23 cellular contexts compared by ENCODE assay signal in the genomic region with DNA sequence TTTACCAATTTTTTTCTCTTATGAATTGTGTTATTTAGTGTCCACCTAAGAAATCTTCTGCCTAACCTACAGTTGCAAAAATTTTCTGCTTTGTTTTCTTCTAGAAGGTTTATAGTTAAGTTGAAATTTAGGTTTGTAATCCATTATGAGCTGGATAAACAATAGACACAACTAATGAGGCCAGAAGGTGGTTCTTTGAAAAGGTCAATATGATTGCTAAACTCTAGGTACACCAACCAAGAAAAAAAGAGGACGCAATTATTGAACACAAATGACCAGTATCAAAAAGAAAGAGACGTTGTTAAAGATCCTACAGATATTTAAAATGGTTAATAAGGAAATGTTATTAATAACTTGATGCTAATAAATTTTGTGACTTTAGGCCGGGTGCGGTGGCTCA. TPM values are rescaled to one million over a fixed set of nuclear protein-coding genes. Genes with fewer than 3 reads are reported as not detected.
DNase-seq lines count a peak whose midpoint lies in the region; ATAC-seq and TF ChIP-seq lines count a peak whose summit lies in the region.
"Had no signal": no experiment of that assay in that cellular context is flagged by ENCODE, and none has a peak within 500 bp of the region (broad histone marks: within the 10 kb centered on the region; RNA-seq: fewer than 3 reads in every experiment).

No MANE protein-coding gene starts in this region.

- no peak overlapping the region for H3K4me2 ChIP-seq in GM23338
- H3K4me2 ChIP-seq: BLaER1 had no signal

- H3K9me2 ChIP-seq in GM23338 (ENCODE audit: insufficient read depth): no peaks in the 10 kb centered on the region

- peaks cover 72% of the 10 kb centered on the region for H3K36me3 ChIP-seq in GM23338 (ENCODE audit: insufficient read depth)

- intact Hi-C loops in activated T-helper 2 cell treated with anti-CD3 and anti-CD28 coated beads, Interferon-gamma antibody, Interleukin-2, Interleukin-4, amounts not matched to agents 10 μg/mL and 5 μg/mL and 100 μg/mL, durations not matched to agents 14 hours and 24 hours and 36 hours (cut with micrococcal nuclease): no loop called here

- no peak for DNase-seq in activated naive CD4-positive, alpha-beta T cell treated with anti-CD3 and anti-CD28 coated beads, Interleukin-2, amount 50 U/mL, for 16 hours
- DNase-seq in GM23338 (ENCODE audit: low spot score) (no peak), left lobe of liver (ENCODE audit: low spot score) (no peak), COLO829 (ENCODE audit: low spot score) (no peak)
- no peak for DNase-seq in activated T-helper 2 cell treated with anti-CD3 and anti-CD28 coated beads, Interferon-gamma antibody, Interleukin-2, Interleukin-4, amounts not matched to agents 10 μg/mL and 5 μg/mL and 100 μg/mL, durations not matched to agents 14 hours and 24 hours and 36 hours (ENCODE audit: low spot score)
- DNase-seq: 8988T; ACHN; BE2C; C1 segment of cervical spinal cord; Caco-2; Calu3; CD4-positive, alpha-beta memory T cell; CD4-positive, CD25-positive, alpha-beta regulatory T cell; CD8-positive, alpha-beta memory T cell; DMS79 treated with DMSO at 0.1 percent for 48 hours; GF-D8 had no signal

- H3K4me3 Mint-ChIP-seq in activated naive CD4-positive, alpha-beta T cell treated with anti-CD3 and anti-CD28 coated beads, Interleukin-2, amount 50 U/mL, for 24 hours: no peak overlapping the region
- no peak overlapping the region for H3K4me3 Mint-ChIP-seq in GM23338
- H3K4me3 Mint-ChIP-seq in activated T-helper 2 cell treated with anti-CD3 and anti-CD28 coated beads, Interferon-gamma antibody, Interleukin-2, Interleukin-4, amounts not matched to agents 10 μg/mL and 5 μg/mL and 100 μg/mL, durations not matched to agents 14 hours and 24 hours and 36 hours (ENCODE audit: low read depth): no peak overlapping the region
- H3K4me3 Mint-ChIP-seq: CD14-positive monocyte; CD4-positive, alpha-beta memory T cell; CD4-positive, CD25-positive, alpha-beta regulatory T cell; CD8-positive, alpha-beta memory T cell had no signal

- no peaks in the 10 kb centered on the region for H3K9me3 Mint-ChIP-seq in activated naive CD4-positive, alpha-beta T cell treated with anti-CD3 and anti-CD28 coated beads, Interleukin-2, amount 50 U/mL, for 24 hours
- H3K9me3 Mint-ChIP-seq in GM23338: no peaks in the 10 kb centered on the region
- H3K9me3 Mint-ChIP-seq in activated T-helper 2 cell treated with anti-CD3 and anti-CD28 coated beads, Interferon-gamma antibody, Interleukin-2, Interleukin-4, amounts not matched to agents 10 μg/mL and 5 μg/mL and 100 μg/mL, durations not matched to agents 14 hours and 24 hours and 36 hours: no peaks in the 10 kb centered on the region
- H3K9me3 Mint-ChIP-seq: CD14-positive monocyte; CD4-positive, alpha-beta memory T cell; CD4-positive, CD25-positive, alpha-beta regulatory T cell; CD8-positive, alpha-beta memory T cell had no signal

- peak overlapping the region; percentile 61 for H3K27ac Mint-ChIP-seq in activated naive CD4-positive, alpha-beta T cell treated with anti-CD3 and anti-CD28 coated beads, Interleukin-2, amount 50 U/mL, for 24 hours
- 0 out of 2 replicates have a peak overlapping the region, but pooled peaks have one; percentile 38 for H3K27ac Mint-ChIP-seq in GM23338
- peak overlapping the region; percentile 9 for H3K27ac Mint-ChIP-seq in activated T-helper 2 cell treated with anti-CD3 and anti-CD28 coated beads, Interferon-gamma antibody, Interleukin-2, Interleukin-4, amounts not matched to agents 10 μg/mL and 5 μg/mL and 100 μg/mL, durations not matched to agents 14 hours and 24 hours and 36 hours
- H3K27ac Mint-ChIP-seq: CD4-positive, CD25-positive, alpha-beta regulatory T cell had no signal

- H3K4me1 ChIP-seq in GM23338 (ENCODE audit: insufficient read depth): no peaks in the 10 kb centered on the region
- H3K4me1 ChIP-seq: BE2C, BLaER1, Caco-2 had no signal

- peaks cover 16% of the 10 kb centered on the region; the same call in 1 of the 2 replicates for H4K20me1 ChIP-seq in GM23338 (replicated peaks; ENCODE audit: insufficient read depth)

- no peaks in the 10 kb centered on the region for H3K27me3 ChIP-seq in GM23338 (ENCODE audit: insufficient read depth)
- H3K27me3 ChIP-seq: BE2C, BLaER1 had no signal

- H3K27ac ChIP-seq in GM23338 (ENCODE audit: low read depth): no peak overlapping the region
- H3K27ac ChIP-seq: BLaER1 had no signal

- no peak for TF ChIP-seq CTCF in GM23338 (conservative IDR thresholded peaks at IDR 0.05; ENCODE audit: low read depth in 2 of 2)

- H3K4me1 Mint-ChIP-seq in activated naive CD4-positive, alpha-beta T cell treated with anti-CD3 and anti-CD28 coated beads, Interleukin-2, amount 50 U/mL, for 24 hours: peaks cover 10% of the 10 kb centered on the region
- H3K4me1 Mint-ChIP-seq in GM23338: no peaks in the 10 kb centered on the region
- H3K4me1 Mint-ChIP-seq in activated T-helper 2 cell treated with anti-CD3 and anti-CD28 coated beads, Interferon-gamma antibody, Interleukin-2, Interleukin-4, amounts not matched to agents 10 μg/mL and 5 μg/mL and 100 μg/mL, durations not matched to agents 14 hours and 24 hours and 36 hours (ENCODE audit: low read depth): peaks cover 1% of the 10 kb centered on the region
- H3K4me1 Mint-ChIP-seq: CD14-positive monocyte had no signal

- ATAC-seq in GM23338 (no peak), left lobe of liver (peak; percentile 68), HG02981 (IDR thresholded peaks at IDR 0.05; ENCODE audit: unreplicated experiment) (no peak), GM21515 (IDR thresholded peaks at IDR 0.05; ENCODE audit: unreplicated experiment) (no peak)

- no peak overlapping the region for H2AFZ ChIP-seq in GM23338

- H3K4me3 ChIP-seq in GM23338: no peak overlapping the region
- H3K4me3 ChIP-seq: BLaER1 had no signal

- H3K36me3 Mint-ChIP-seq in activated naive CD4-positive, alpha-beta T cell treated with anti-CD3 and anti-CD28 coated beads, Interleukin-2, amount 50 U/mL, for 24 hours: peaks cover 9% of the 10 kb centered on the region
- H3K36me3 Mint-ChIP-seq in GM23338 (ENCODE audit: low read depth): peaks cover 69% of the 10 kb centered on the region
- H3K36me3 Mint-ChIP-seq in activated T-helper 2 cell treated with anti-CD3 and anti-CD28 coated beads, Interferon-gamma antibody, Interleukin-2, Interleukin-4, amounts not matched to agents 10 μg/mL and 5 μg/mL and 100 μg/mL, durations not matched to agents 14 hours and 24 hours and 36 hours (ENCODE audit: low read depth): peaks cover 63% of the 10 kb centered on the region

- H3F3A ChIP-seq in GM23338 (replicated peaks; ENCODE audit: low read depth): 0 out of 2 replicates have a peak, but pooled peaks cover 4% of the 10 kb centered on the region

- H3K79me2 ChIP-seq in GM23338 (replicated peaks; ENCODE audit: insufficient read depth): no peaks in the 10 kb centered on the region

- no peaks in the 10 kb centered on the region for H3K27me3 Mint-ChIP-seq in activated naive CD4-positive, alpha-beta T cell treated with anti-CD3 and anti-CD28 coated beads, Interleukin-2, amount 50 U/mL, for 24 hours
- H3K27me3 Mint-ChIP-seq in GM23338 (ENCODE audit: insufficient read depth, low read depth, poor library complexity): peaks cover 2% of the 10 kb centered on the region
- no peaks in the 10 kb centered on the region for H3K27me3 Mint-ChIP-seq in activated T-helper 2 cell treated with anti-CD3 and anti-CD28 coated beads, Interferon-gamma antibody, Interleukin-2, Interleukin-4, amounts not matched to agents 10 μg/mL and 5 μg/mL and 100 μg/mL, durations not matched to agents 14 hours and 24 hours and 36 hours (ENCODE audit: low read depth)
- H3K27me3 Mint-ChIP-seq: CD4-positive, alpha-beta memory T cell; CD4-positive, CD25-positive, alpha-beta regulatory T cell; CD8-positive, alpha-beta memory T cell had no signal

TF ChIP-seq in GM23338, 12 proteins besides CTCF, POLR2A, EP300 and RAD21 (continues in another document):
- TF ChIP-seq ETS1 (IDR thresholded peaks at IDR 0.05) (no peak), ZNF331 (CRISPR knock-in tag; IDR thresholded peaks at IDR 0.05; ENCODE audit: low read depth) (no peak)

RNA-seq across cellular contexts. Expression of gene CHRNA10, which starts 16.2 kb away (rescaled TPM):
- 0.58 and 1.5 TPM in 2 replicates for total RNA-seq in GM23338 (2014; rRNA removed; shearing (Covaris generic))
- polyA plus RNA-seq in GM23338 (2016; fragmentation: Nextera tagmentation; extraction: Ambion mirVana): 0.40 and 0.45 TPM in 2 replicates
- 2.2 and 2.4 TPM in 2 replicates for total RNA-seq in activated T-helper 2 cell treated with anti-CD3 and anti-CD28 coated beads, Interferon-gamma antibody, Interleukin-2, Interleukin-4, amounts not matched to agents 10 μg/mL and 5 μg/mL and 100 μg/mL, durations not matched to agents 14 hours and 24 hours and 36 hours
- 0.78 TPM for total RNA-seq in left lobe of liver
- polyA plus RNA-seq: CD14-positive monocyte had no signal

RNA-seq across cellular contexts. Expression of gene ART1, which starts 42.5 kb away (rescaled TPM):
- not detected in 2 replicates for total RNA-seq in GM23338 (2014; rRNA removed; shearing (Covaris generic))
- polyA plus RNA-seq in GM23338 (2016; fragmentation: Nextera tagmentation; extraction: Ambion mirVana): not detected in 2 replicates
- total RNA-seq in activated T-helper 2 cell treated with anti-CD3 and anti-CD28 coated beads, Interferon-gamma antibody, Interleukin-2, Interleukin-4, amounts not matched to agents 10 μg/mL and 5 μg/mL and 100 μg/mL, durations not matched to agents 14 hours and 24 hours and 36 hours: not detected in 2 replicates
- total RNA-seq in left lobe of liver: not detected
- total RNA-seq: A673; Caco-2; Calu3; CD4-positive, alpha-beta memory T cell; CD4-positive, CD25-positive, alpha-beta regulatory T cell; CD8-positive, alpha-beta memory T cell had no signal
- polyA plus RNA-seq: AG04450; CD14-positive monocyte; CD4-positive, alpha-beta memory T cell; CD4-positive, CD25-positive, alpha-beta regulatory T cell; CD8-positive, alpha-beta memory T cell had no signal

RNA-seq across cellular contexts. Expression of gene ART5, which starts 45.6 kb away (rescaled TPM):
- total RNA-seq in GM23338 (2014; rRNA removed; shearing (Covaris generic)): 9.0 and 12.9 TPM in 2 replicates
- polyA plus RNA-seq in GM23338 (2016; fragmentation: Nextera tagmentation; extraction: Ambion mirVana): 6.4 and 8.0 TPM in 2 replicates
- total RNA-seq in activated T-helper 2 cell treated with anti-CD3 and anti-CD28 coated beads, Interferon-gamma antibody, Interleukin-2, Interleukin-4, amounts not matched to agents 10 μg/mL and 5 μg/mL and 100 μg/mL, durations not matched to agents 14 hours and 24 hours and 36 hours: not detected in 2 replicates
- total RNA-seq in left lobe of liver: not detected
- total RNA-seq: A673; Calu3; CD4-positive, alpha-beta memory T cell; CD4-positive, CD25-positive, alpha-beta regulatory T cell; CD8-positive, alpha-beta memory T cell had no signal
- polyA plus RNA-seq: CD14-positive monocyte; CD4-positive, alpha-beta memory T cell; CD4-positive, CD25-positive, alpha-beta regulatory T cell; CD8-positive, alpha-beta memory T cell had no signal

Comparison
In these comparisons a context has a peak if more than half of its experiments do, and no peak if none do; other contexts are left out.
1. H3K27ac Mint-ChIP-seq: peak in every context shown above with its lines; median percentile 61 in activated naive CD4-positive, alpha-beta T cell treated with anti-CD3 and anti-CD28 coated beads, Interleukin-2, amount 50 U/mL, for 24 hours; 38 in GM23338; 9 in activated T-helper 2 cell treated with anti-CD3 and anti-CD28 coated beads, Interferon-gamma antibody, Interleukin-2, Interleukin-4, amounts not matched to agents 10 μg/mL and 5 μg/mL and 100 μg/mL, durations not matched to agents 14 hours and 24 hours and 36 hours.
2. RNA of gene ART5, which starts 45.6 kb away (total RNA-seq): 9.0 to 12.9 TPM in GM23338; not detected in activated T-helper 2 cell treated with anti-CD3 and anti-CD28 coated beads, Interferon-gamma antibody, Interleukin-2, Interleukin-4, amounts not matched to agents 10 μg/mL and 5 μg/mL and 100 μg/mL, durations not matched to agents 14 hours and 24 hours and 36 hours and not detected in left lobe of liver (single experiment); every median in the first group is over 10 times any median in the second.